ENCODE assay signal across 25 cellular contexts in genomic region chr6:148462203-148462602, GRCh38.
DNase-seq lines count a peak whose midpoint lies in the region; ATAC-seq, FAIRE-seq and TF ChIP-seq lines count a peak whose summit lies in the region.
"Had no signal": no experiment of that assay in that cellular context is flagged by ENCODE, and none has a peak within 500 bp of the region (broad histone marks: within the 10 kb centered on the region; RNA-seq: fewer than 3 reads in every experiment).

No MANE protein-coding gene starts in this region.

- intact Hi-C loops in left ventricle myocardium inferior (cut with micrococcal nuclease) (loop anchor here (10.0 kb wide), 1 partner anchor 117 kb away; the partner anchor contains the start of gene SASH1), cardiac septum (cut with DNase I) (loop anchor here (5.0 kb wide), 3 partner anchors 120 to 955 kb away; partner anchors contain the start of genes SAMD5 and SASH1), kidney (cut with DNase I) (no loop called here), thyroid gland (cut with DNase I) (loop anchor here (10.0 kb wide), 2 partner anchors 117 to 217 kb away; partner anchors contain the start of gene SASH1)

- H3K9me3 ChIP-seq in left ventricle myocardium inferior (replicated peaks): no peaks in the 10 kb centered on the region
- no peaks in the 10 kb centered on the region for H3K9me3 ChIP-seq in kidney (ENCODE audit: control insufficient read depth in 1 of 2, low read length in 2 of 2)
- no peaks in the 10 kb centered on the region for H3K9me3 ChIP-seq in thyroid gland
- H3K9me3 ChIP-seq in CD8-positive, alpha-beta memory T cell (ENCODE audit: low read length): no peaks in the 10 kb centered on the region
- H3K9me3 ChIP-seq: body of pancreas, gastrocnemius medialis had no signal

- H3K36me3 ChIP-seq in left ventricle myocardium inferior (peaks cover 6% of the 10 kb centered on the region), kidney (ENCODE audit: control insufficient read depth in 1 of 2, insufficient read depth in 2 of 2, low read length in 2 of 2) (no peaks in the 10 kb centered on the region), thyroid gland (no peaks in the 10 kb centered on the region)
- no peaks in the 10 kb centered on the region for H3K36me3 ChIP-seq in CD8-positive, alpha-beta memory T cell (ENCODE audit: insufficient read depth, low read length)
- H3K36me3 ChIP-seq: gastrocnemius medialis had no signal

- H3K4me3 ChIP-seq in left ventricle myocardium inferior (no peak overlapping the region), choroid plexus epithelial cell (ENCODE audit: low read depth, low read length) (no peak overlapping the region), kidney (ENCODE audit: low read length in 2 of 2) (no peak overlapping the region), thyroid gland (replicated peaks in 1 of 3) (no peak overlapping the region)
- H3K4me3 ChIP-seq in CD8-positive, alpha-beta memory T cell (ENCODE audit: low read length): no peak overlapping the region
- H3K4me3 ChIP-seq: body of pancreas, gastrocnemius medialis had no signal

- H3K4me3 Mint-ChIP-seq in CD8-positive, alpha-beta memory T cell: no peak overlapping the region
- H3K4me3 Mint-ChIP-seq: activated naive CD8-positive, alpha-beta T cell; B cell; T-cell had no signal

- FAIRE-seq in kidney (lab: Jason Lieb, UNC): peak; percentile 65
- FAIRE-seq: islet of Langerhans, urothelium cell line had no signal

- peaks cover 61% of the 10 kb centered on the region for H3K4me1 ChIP-seq in left ventricle myocardium inferior
- H3K4me1 ChIP-seq in kidney (ENCODE audit: control insufficient read depth in 1 of 2, insufficient read depth in 1 of 2, low read depth in 1 of 2, low read length in 2 of 2): peaks cover 2 to 7% of the 10 kb centered on the region in 2 donors
- peaks cover 58 to 63% of the 10 kb centered on the region in 2 donors for H3K4me1 ChIP-seq in thyroid gland
- no peaks in the 10 kb centered on the region for H3K4me1 ChIP-seq in CD8-positive, alpha-beta memory T cell (ENCODE audit: insufficient read depth, low read length)

- H3K9ac ChIP-seq in kidney (ENCODE audit: low read length in 2 of 2): no peak overlapping the region

- no peaks in the 10 kb centered on the region for H3K9me3 Mint-ChIP-seq in CD8-positive, alpha-beta memory T cell
- H3K9me3 Mint-ChIP-seq: T-cell had no signal

- no peak for TF ChIP-seq POLR2A in thyroid gland (IDR thresholded peaks at IDR 0.05)

- H3K27ac ChIP-seq in left ventricle myocardium inferior (replicated peaks): peak overlapping the region; percentile 49
- H3K27ac ChIP-seq in kidney (ENCODE audit: low read depth in 2 of 2, low read length in 2 of 2): no peak overlapping the region
- H3K27ac ChIP-seq in thyroid gland: peak overlapping the region; percentile 19 to 87 (median 76)
- H3K27ac ChIP-seq in CD8-positive, alpha-beta memory T cell (ENCODE audit: low read depth, low read length): no peak overlapping the region
- H3K27ac ChIP-seq: body of pancreas had no signal

- CTCF ChIA-PET in CD8-positive, alpha-beta memory T cell (lab: Charles Lee): interaction anchor here (1.8 kb wide), 1 partner anchor 17 kb away, joined by 5 read pairs; no protein-coding TSS in a partner anchor

- TF ChIP-seq CTCF in left ventricle myocardium inferior (IDR thresholded peaks at IDR 0.05; ENCODE audit: borderline replicate concordance): no peak
- no peak for TF ChIP-seq CTCF in choroid plexus epithelial cell (conservative IDR thresholded peaks at IDR 0.05; ENCODE audit: low read depth, low read length)
- no peak for TF ChIP-seq CTCF in kidney (IDR thresholded peaks at IDR 0.05; ENCODE audit: borderline replicate concordance, extremely low read depth, insufficient read depth)
- TF ChIP-seq CTCF in thyroid gland (IDR thresholded peaks at IDR 0.05): no peak

- H3K27ac Mint-ChIP-seq in CD8-positive, alpha-beta memory T cell: no peak overlapping the region
- H3K27ac Mint-ChIP-seq: activated naive CD8-positive, alpha-beta T cell; B cell; progenitor cell of endocrine pancreas; T-cell had no signal

- H3K27me3 Mint-ChIP-seq in CD8-positive, alpha-beta memory T cell: peaks cover 2 to 5% of the 10 kb centered on the region in 2 donors
- H3K27me3 Mint-ChIP-seq: progenitor cell of endocrine pancreas had no signal

- ATAC-seq in GM18873 (IDR thresholded peaks at IDR 0.05; ENCODE audit: low FRiP score, unreplicated experiment): no peak
- ATAC-seq: body of pancreas, gastrocnemius medialis, T-cell had no signal

- H3K27me3 ChIP-seq in left ventricle myocardium inferior (ENCODE audit: low read depth): no peaks in the 10 kb centered on the region
- no peaks in the 10 kb centered on the region for H3K27me3 ChIP-seq in thyroid gland
- no peaks in the 10 kb centered on the region for H3K27me3 ChIP-seq in CD8-positive, alpha-beta memory T cell (ENCODE audit: insufficient read depth, low read length, poor library complexity, severe bottlenecking)
- H3K27me3 ChIP-seq: body of pancreas, gastrocnemius medialis had no signal

- DNase-seq in left ventricle myocardium inferior: no peak
- DNase-seq in cardiac septum (ENCODE audit: low spot score): no peak
- DNase-seq in choroid plexus epithelial cell (ENCODE audit: low read depth): peak; percentile 44
- no peak for DNase-seq in kidney
- no peak for DNase-seq in thyroid gland
- DNase-seq in stimulated activated CD4-positive, alpha-beta T cell treated with anti-CD3 and anti-CD28 coated beads, Interleukin-2, amount 100 ng/mL, for 24 hours: no peak
- DNase-seq in CD8-positive, alpha-beta memory T cell: no peak
- DNase-seq: activated CD4-positive, alpha-beta T cell treated with anti-CD3 and anti-CD28 coated beads, Interleukin-2, amount 50 U/mL, for 48 hours; activated CD8-positive, alpha-beta memory T cell treated with anti-CD3 and anti-CD28 coated beads, Interleukin-2, amount 50 U/mL, for 4 hours; body of pancreas; cortex of kidney; DMS79; gastrocnemius medialis; NCI-H146; NCI-H524; NK-92 treated with Interleukin-12 subunit alpha and Interleukin-12 subunit beta, amount 100 ng/mL, for 24 hours; SIG-M5; substantia nigra; T-cell had no signal

- POLR2A ChIA-PET in CD8-positive, alpha-beta memory T cell (lab: Charles Lee): no interaction called here

- no peaks in the 10 kb centered on the region for H3K36me3 Mint-ChIP-seq in CD8-positive, alpha-beta memory T cell
- H3K36me3 Mint-ChIP-seq: activated naive CD8-positive, alpha-beta T cell; T-cell had no signal

- peaks cover 0 to 4% (median 0%) of the 10 kb centered on the region in 3 donors for H3K4me1 Mint-ChIP-seq in CD8-positive, alpha-beta memory T cell

- 55 to 61% methylated on average over 1 of the region's 1 CpG for WGBS in thyroid gland, 2 donors

Comparison
In these comparisons a context has a peak if more than half of its experiments do, and no peak if none do; other contexts are left out.
1. H3K27ac ChIP-seq: peak in left ventricle myocardium inferior (single experiment) and thyroid gland (3 of 3); none in kidney (0 of 2) and CD8-positive, alpha-beta memory T cell (single experiment).